Comparison of ENCODE assay signal across 25 cellular contexts in genomic region chr13:50384724-50385123, GRCh38.
"Had no signal": no experiment of that assay in that cellular context is flagged by ENCODE, and none has a peak within 500 bp of the region (broad histone marks: within the 10 kb centered on the region; RNA-seq: fewer than 3 reads in every experiment).

No MANE protein-coding gene starts in this region.

- H3K4me3 ChIP-seq: breast epithelium, testis, transverse colon had no signal

- H3K9me3 ChIP-seq: testis had no signal

- H3K4me1 ChIP-seq: breast epithelium, testis had no signal

- H3K36me3 ChIP-seq: breast epithelium, transverse colon had no signal

- DNase-seq: activated CD4-positive, alpha-beta memory T cell treated with anti-CD3 and anti-CD28 coated beads for 36 hours; activated CD4-positive, alpha-beta T cell treated with anti-CD3 and anti-CD28 coated beads, Interleukin-2, amount 10 ng/mL, durations not matched to agents 24 days and 14 days; activated CD4-positive, CD25-positive, alpha-beta regulatory T cell treated with anti-CD3 and anti-CD28 coated beads, Interleukin-2, amount 50 U/mL, for 72 hours; activated CD8-positive, alpha-beta memory T cell treated with anti-CD3 and anti-CD28 coated beads, Interleukin-2, amount 50 U/mL, for 4 hours; activated gamma-delta T cell; activated naive CD4-positive, alpha-beta T cell treated with anti-CD3 and anti-CD28 coated beads, Interleukin-2, amount 10 ng/mL, durations not matched to agents 7 days and 5 days; activated T-cell treated with anti-CD3 and anti-CD28 coated beads, Interleukin-2, amount 50 U/mL, for 1 hour; amygdala; central memory CD4-positive, alpha-beta T cell; hippocampal formation; left cardiac atrium; left ventricle myocardium superior; naive B cell; nucleus accumbens; right cardiac atrium; stimulated activated CD4-positive, alpha-beta T cell treated with anti-CD3 and anti-CD28 coated beads, Interleukin-12 subunit alpha, Interleukin-12 subunit beta, amount 100 ng/mL, for 4 hours; stimulated activated CD4-positive, alpha-beta T cell treated with anti-CD3 and anti-CD28 coated beads, Interleukin-4, amount 100 ng/mL, for 1 hour; stimulated activated naive CD8-positive, alpha-beta T cell treated with anti-CD3 and anti-CD28 coated beads, Interleukin-15, Interleukin-2, amounts not matched to agents 100 U/mL and 50 U/mL, for 24 hours; T1000; testis; transverse colon had no signal

- ATAC-seq: left cardiac atrium; left ventricle myocardium superior; right cardiac atrium; stimulated activated naive CD8-positive, alpha-beta T cell treated with anti-CD3 and anti-CD28 coated beads, Interleukin-15, Interleukin-2, amounts not matched to agents 100 U/mL and 50 U/mL, for 24 hours had no signal

- H3K27me3 Mint-ChIP-seq: dendritic cell treated with granulocyte-macrophage colony-stimulating factor and Interleukin-4, amounts not matched to agents 40 ng/mL and 50 ng/mL, for 4 days; naive B cell had no signal

- H3K27me3 ChIP-seq: breast epithelium, testis, transverse colon had no signal

- H3K27ac ChIP-seq: breast epithelium, epithelial cell of prostate, testis, transverse colon had no signal

- H3K27ac Mint-ChIP-seq: activated CD4-positive, alpha-beta memory T cell treated with anti-CD3 and anti-CD28 coated beads for 36 hours; activated CD4-positive, alpha-beta T cell treated with anti-CD3 and anti-CD28 coated beads, Interleukin-2, amount 10 ng/mL, durations not matched to agents 24 days and 14 days; activated naive CD4-positive, alpha-beta T cell treated with anti-CD3 and anti-CD28 coated beads, Interleukin-2, amount 10 ng/mL, durations not matched to agents 7 days and 5 days; dendritic cell treated with granulocyte-macrophage colony-stimulating factor and Interleukin-4, amounts not matched to agents 40 ng/mL and 50 ng/mL, for 4 days; naive B cell; T-helper 1 cell treated with Interleukin-12 subunit alpha and Interleukin-12 subunit beta and Interleukin-4 antibody, amounts not matched to agents 30 μg/mL and 1 μg/mL, for 36 hours had no signal

- H3K4me3 Mint-ChIP-seq: activated CD4-positive, alpha-beta memory T cell treated with anti-CD3 and anti-CD28 coated beads for 36 hours; activated CD4-positive, alpha-beta T cell treated with anti-CD3 and anti-CD28 coated beads, Interleukin-2, amount 10 ng/mL, durations not matched to agents 24 days and 14 days; activated naive CD4-positive, alpha-beta T cell treated with anti-CD3 and anti-CD28 coated beads, Interleukin-2, amount 10 ng/mL, durations not matched to agents 7 days and 5 days; dendritic cell treated with granulocyte-macrophage colony-stimulating factor and Interleukin-4, amounts not matched to agents 40 ng/mL and 50 ng/mL, for 4 days; naive B cell; T-helper 1 cell treated with Interleukin-12 subunit alpha and Interleukin-12 subunit beta and Interleukin-4 antibody, amounts not matched to agents 30 μg/mL and 1 μg/mL, for 36 hours had no signal
